In the genomic region with DNA sequence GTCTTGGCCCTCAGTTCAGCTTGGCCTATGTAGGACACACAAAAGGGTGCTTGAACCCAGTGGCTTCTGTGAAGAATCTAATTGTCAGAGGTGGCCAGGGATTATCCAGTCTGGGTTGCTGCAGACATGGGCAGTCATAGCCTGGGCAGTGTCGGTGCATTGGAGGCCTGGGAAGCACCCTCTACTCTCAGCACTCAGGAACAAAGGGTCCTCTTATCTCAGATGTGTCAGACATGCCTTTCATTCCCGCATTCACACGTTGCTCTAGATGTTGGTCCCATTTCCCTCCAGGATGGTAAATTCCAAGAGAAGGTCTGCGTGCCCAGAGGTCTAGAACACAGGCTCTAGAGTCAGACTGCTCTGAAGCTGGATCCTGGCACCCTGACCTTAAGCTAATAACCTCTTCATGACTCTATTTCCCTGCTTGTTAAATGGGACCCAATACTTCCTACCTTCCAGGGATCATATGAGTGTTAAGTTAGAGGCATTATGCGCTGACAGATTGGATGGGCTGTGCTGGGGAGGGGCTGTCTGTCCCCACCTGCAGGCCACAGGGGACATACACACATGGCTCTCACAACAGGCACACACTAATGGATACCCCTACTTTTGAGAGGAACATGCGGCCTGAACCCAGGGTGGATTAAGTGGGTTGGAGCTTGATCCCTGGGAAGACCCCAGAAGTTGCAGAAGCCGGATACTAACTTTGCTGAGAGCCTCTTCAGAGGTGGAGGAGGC, we compare ENCODE assay signal across 13 cellular contexts. TPM values are rescaled to one million over a fixed set of nuclear protein-coding genes. Genes with fewer than 3 reads are reported as not detected.
A peak's percentile ranks its signal among the peaks of the same experiment; 100 is the strongest.
DNase-seq lines count a peak whose midpoint lies in the region; ATAC-seq, FAIRE-seq and TF ChIP-seq lines count a peak whose summit lies in the region.
"Had no signal": no experiment of that assay in that cellular context is flagged by ENCODE, and none has a peak within 500 bp of the region (broad histone marks: within the 10 kb centered on the region; RNA-seq: fewer than 3 reads in every experiment).

No MANE protein-coding gene starts in this region.

- H3K27me3 ChIP-seq in cardiac muscle cell, result no peaks in the 10 kb centered on the region
- no peaks in the 10 kb centered on the region for H3K27me3 ChIP-seq in endodermal cell (ENCODE audit: control insufficient read depth, insufficient read depth, low read length, poor library complexity, severe bottlenecking)
- no peaks in the 10 kb centered on the region for H3K27me3 ChIP-seq in vagina

- no peak overlapping the region for H3K9ac ChIP-seq in endodermal cell (ENCODE audit: extremely low read depth, low read length, poor library complexity, severe bottlenecking)

- intact Hi-C loops in left ventricle myocardium superior (cut with micrococcal nuclease) (no loop called here), vagina (cut with DNase I) (no loop called here)

- H3K4me1 ChIP-seq in cardiac muscle cell (ENCODE audit: low read depth) (peaks cover 26% of the 10 kb centered on the region), endodermal cell (ENCODE audit: control insufficient read depth, insufficient read depth, low read length) (peaks cover 10% of the 10 kb centered on the region), vagina (peaks cover 51% of the 10 kb centered on the region)

- H3K27ac ChIP-seq in cardiac muscle cell, result peak overlapping the region; percentile 78
- no peak overlapping the region for H3K27ac ChIP-seq in endodermal cell (ENCODE audit: low read depth, low read length)
- H3K27ac ChIP-seq in vagina, result peak overlapping the region; percentile 91

- H3K27ac Mint-ChIP-seq in endodermal cell (peak overlapping the region; percentile 86), nephron progenitor cell (peak overlapping the region; percentile 39)
- H3K27ac Mint-ChIP-seq: activated CD4-positive, alpha-beta T cell treated with anti-CD3 and anti-CD28 coated beads for 36 hours; activated T-helper 17 cell treated with anti-CD3 and anti-CD28 coated beads, Interleukin-2, amount 50 U/mL, for 72 hours had no signal

- H3K36me3 Mint-ChIP-seq in endodermal cell (ENCODE audit: low read depth), result no peaks in the 10 kb centered on the region
- no peaks in the 10 kb centered on the region for H3K36me3 Mint-ChIP-seq in nephron progenitor cell (ENCODE audit: low read depth)

- 81 to 86% methylated on average over 4 to 7 of the region's 7 CpGs for WGBS in endodermal cell (ENCODE audit: insufficient coverage in 1 of 2, insufficient read length in 1 of 2), 2 experiments

- no peak for TF ChIP-seq CTCF in cardiac muscle cell (IDR thresholded peaks at IDR 0.05; ENCODE audit: low read depth, low read length)
- TF ChIP-seq CTCF in endodermal cell (conservative IDR thresholded peaks at IDR 0.05), result peak; percentile 45
- TF ChIP-seq CTCF in nephron progenitor cell (IDR thresholded peaks at IDR 0.05), result no peak
- no peak for TF ChIP-seq CTCF in vagina (IDR thresholded peaks at IDR 0.05)

- H3K9me3 ChIP-seq in cardiac muscle cell (ENCODE audit: low read depth) (no peaks in the 10 kb centered on the region), endodermal cell (ENCODE audit: control insufficient read depth, low read length) (no peaks in the 10 kb centered on the region), vagina (no peaks in the 10 kb centered on the region)

- TF ChIP-seq POLR2A in vagina (IDR thresholded peaks at IDR 0.05) (no peak), H54 (IDR thresholded peaks at IDR 0.05; ENCODE audit: low read depth, low read length) (no peak)

- H3K4me1 Mint-ChIP-seq in endodermal cell, result peaks cover 26% of the 10 kb centered on the region
- H3K4me1 Mint-ChIP-seq in nephron progenitor cell, result peaks cover 55% of the 10 kb centered on the region

- H3K27me3 Mint-ChIP-seq in endodermal cell (ENCODE audit: insufficient read depth) (peaks cover 5% of the 10 kb centered on the region), nephron progenitor cell (ENCODE audit: low read depth, poor library complexity) (peaks cover 8% of the 10 kb centered on the region)
- H3K27me3 Mint-ChIP-seq: activated T-helper 17 cell treated with anti-CD3 and anti-CD28 coated beads, Interleukin-2, amount 50 U/mL, for 72 hours had no signal

- H3K9me3 Mint-ChIP-seq in endodermal cell, result no peaks in the 10 kb centered on the region
- H3K9me3 Mint-ChIP-seq in nephron progenitor cell, result no peaks in the 10 kb centered on the region
- H3K9me3 Mint-ChIP-seq: activated T-helper 17 cell treated with anti-CD3 and anti-CD28 coated beads, Interleukin-2, amount 50 U/mL, for 72 hours had no signal

- ATAC-seq in left ventricle myocardium superior, result no peak
- ATAC-seq: activated CD4-positive, alpha-beta T cell treated with anti-CD3 and anti-CD28 coated beads for 36 hours; activated T-helper 17 cell treated with anti-CD3 and anti-CD28 coated beads, Interleukin-2, amount 50 U/mL, for 72 hours had no signal

- peak in 1 of 2 donors; percentile 75 for DNase-seq in cardiac muscle cell (ENCODE audit: low read depth in 1 of 2, low spot score in 1 of 2)
- DNase-seq in left ventricle myocardium superior, result no peak
- peak; percentile 82 for DNase-seq in endodermal cell
- DNase-seq in nephron progenitor cell, result no peak
- no peak for DNase-seq in vagina (ENCODE audit: extremely low spot score in 2 of 2)
- DNase-seq in H54 (ENCODE audit: insufficient read length, low spot score), result no peak
- no peak for DNase-seq in activated CD4-positive, alpha-beta T cell treated with anti-CD3 and anti-CD28 coated beads for 4 hours
- DNase-seq in NCI-H1105 treated with DMSO at 0.1 percent for 48 hours (lab: John Stamatoyannopoulos, UW), result no peak
- DNase-seq: activated CD4-positive, alpha-beta T cell treated with anti-CD3 and anti-CD28 coated beads for 36 hours had no signal

- no peaks in the 10 kb centered on the region for H3K36me3 ChIP-seq in cardiac muscle cell
- no peaks in the 10 kb centered on the region for H3K36me3 ChIP-seq in endodermal cell (ENCODE audit: control insufficient read depth, insufficient read depth, low read length)
- H3K36me3 ChIP-seq in vagina, result no peaks in the 10 kb centered on the region

- no peak overlapping the region for H3K4me3 Mint-ChIP-seq in endodermal cell
- no peak overlapping the region for H3K4me3 Mint-ChIP-seq in nephron progenitor cell
- H3K4me3 Mint-ChIP-seq: activated CD4-positive, alpha-beta T cell treated with anti-CD3 and anti-CD28 coated beads for 36 hours; activated T-helper 17 cell treated with anti-CD3 and anti-CD28 coated beads, Interleukin-2, amount 50 U/mL, for 72 hours had no signal

- no peak for FAIRE-seq in H54 (lab: Jason Lieb, UNC)
- FAIRE-seq: G401.6 had no signal

- no peak overlapping the region for H3K4me3 ChIP-seq in cardiac muscle cell
- H3K4me3 ChIP-seq in endodermal cell (ENCODE audit: low read length), result no peak overlapping the region
- H3K4me3 ChIP-seq in vagina, result no peak overlapping the region

RNA-seq across cellular contexts. Expression of a gene that starts 16.5 kb away (rescaled TPM):
- total RNA-seq in cardiac muscle cell, result 0.92 and 0.98 TPM in 2 replicates
- 1.8 TPM in 2 replicates for polyA plus RNA-seq in cardiac muscle cell
- 0.27 TPM for total RNA-seq in left ventricle myocardium superior
- not detected for total RNA-seq in endodermal cell
- 0.18 TPM for polyA plus RNA-seq in endodermal cell (2013, experiment 1 of 2)
- polyA plus RNA-seq in endodermal cell (2013, experiment 2 of 2), result not detected
- 9.3 TPM for total RNA-seq in vagina
- total RNA-seq: activated CD4-positive, alpha-beta T cell treated with anti-CD3 and anti-CD28 coated beads for 36 hours; activated T-helper 17 cell treated with anti-CD3 and anti-CD28 coated beads, Interleukin-2, amount 50 U/mL, for 72 hours; kidney epithelial cell; osteocyte had no signal
